Comparison of ENCODE assay signal across 8 cellular contexts in the genomic region with DNA sequence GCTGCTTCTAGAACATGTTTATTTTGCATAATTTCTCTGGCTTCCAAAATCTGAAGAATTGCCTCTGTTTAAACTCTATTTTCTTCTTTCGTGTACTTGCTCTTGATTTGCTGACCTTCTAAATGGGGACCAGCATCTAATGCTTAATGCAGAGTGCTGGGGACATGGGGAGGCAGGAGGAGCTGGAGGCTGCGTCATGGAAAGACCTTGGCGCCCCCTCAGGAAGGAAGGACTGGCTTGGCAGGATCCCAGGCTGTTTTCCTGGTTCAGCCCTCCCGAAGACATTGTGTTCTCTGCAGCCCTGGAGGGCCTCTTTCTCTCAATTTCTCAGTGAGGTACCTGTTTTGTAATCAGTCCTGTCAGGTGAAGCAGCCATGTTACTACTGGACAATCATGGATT. TPM values are rescaled to one million over a fixed set of nuclear protein-coding genes. Genes with fewer than 3 reads are reported as not detected.
A peak's percentile ranks its signal among the peaks of the same experiment; 100 is the strongest.
DNase-seq lines count a peak whose midpoint lies in the region; ATAC-seq, FAIRE-seq and TF ChIP-seq lines count a peak whose summit lies in the region.

No MANE protein-coding gene starts in this region.

- H3K36me3 ChIP-seq in left ventricle myocardium inferior, result no peaks in the 10 kb centered on the region
- no peaks in the 10 kb centered on the region for H3K36me3 ChIP-seq in small intestine (ENCODE audit: control insufficient read depth in 2 of 2, insufficient read depth in 2 of 2, low read length in 2 of 2)

- DNase-seq in HTR-8/SVneo (ENCODE audit: insufficient read length, low spot score) (peak; percentile 58), left ventricle myocardium inferior (peak; percentile 76), small intestine (no peak), GM19238 (ENCODE audit: insufficient read length, low spot score) (no peak)
- DNase-seq in activated T-cell treated with anti-CD3 and anti-CD28 coated beads, Interleukin-2, amount 50 U/mL, for 72 hours, result no peak

- no peaks in the 10 kb centered on the region for H3K27me3 Mint-ChIP-seq in activated T-cell treated with anti-CD3 and anti-CD28 coated beads, Interleukin-2, amount 50 U/mL, for 72 hours (ENCODE audit: low read depth)

- H3K4me3 Mint-ChIP-seq in activated T-cell treated with anti-CD3 and anti-CD28 coated beads, Interleukin-2, amount 50 U/mL, for 72 hours, result peak overlapping the region in 1 of 2 donors; percentile 75

- peaks cover 8% of the 10 kb centered on the region for H3K9me3 ChIP-seq in left ventricle myocardium inferior (replicated peaks)
- no peaks in the 10 kb centered on the region for H3K9me3 ChIP-seq in small intestine (ENCODE audit: control insufficient read depth, low read depth)

- H3K27ac ChIP-seq in left ventricle myocardium inferior (replicated peaks), result peak overlapping the region; percentile 88
- H3K27ac ChIP-seq in small intestine (ENCODE audit: low read depth in 1 of 2, low read length in 1 of 2), result peak overlapping the region; percentile 24 to 62

- peaks cover 75% of the 10 kb centered on the region for H3K4me1 Mint-ChIP-seq in activated T-cell treated with anti-CD3 and anti-CD28 coated beads, Interleukin-2, amount 50 U/mL, for 72 hours (ENCODE audit: low read depth)

- H3K4me1 ChIP-seq in left ventricle myocardium inferior (peaks cover 43% of the 10 kb centered on the region), small intestine (ENCODE audit: control insufficient read depth in 2 of 2, insufficient read depth in 1 of 2, low read depth in 1 of 2, low read length in 1 of 2) (no peaks in the 10 kb centered on the region)

- intact Hi-C loops in left ventricle myocardium inferior (cut with micrococcal nuclease), result no loop called here

- peak overlapping the region; percentile 93 for H3K27ac Mint-ChIP-seq in activated T-cell treated with anti-CD3 and anti-CD28 coated beads, Interleukin-2, amount 50 U/mL, for 72 hours

- H3K27me3 ChIP-seq in left ventricle myocardium inferior (ENCODE audit: low read depth) (peaks cover 12% of the 10 kb centered on the region), small intestine (ENCODE audit: control insufficient read depth in 2 of 2, insufficient read depth in 2 of 2, low read length in 2 of 2) (no peaks in the 10 kb centered on the region)

- no peak for ATAC-seq in activated T-cell treated with anti-CD3 and anti-CD28 coated beads, Interleukin-2, amount 50 U/mL, for 72 hours (replicated peaks in 1 of 2)
- ATAC-seq in GM18502 (IDR thresholded peaks at IDR 0.05; ENCODE audit: poor library complexity, unreplicated experiment) (no peak), HG03045 (IDR thresholded peaks at IDR 0.05; ENCODE audit: unreplicated experiment) (no peak), HG02763 (IDR thresholded peaks at IDR 0.05; ENCODE audit: unreplicated experiment) (no peak)

- WGBS in small intestine, 3 donors, result 20 to 61% (median 41%) methylated on average over 4 of the region's 4 CpGs

- H3K9me3 Mint-ChIP-seq in activated T-cell treated with anti-CD3 and anti-CD28 coated beads, Interleukin-2, amount 50 U/mL, for 72 hours, result no peaks in the 10 kb centered on the region

- H3K36me3 Mint-ChIP-seq in activated T-cell treated with anti-CD3 and anti-CD28 coated beads, Interleukin-2, amount 50 U/mL, for 72 hours (ENCODE audit: insufficient read depth in 2 of 2), result peaks cover 17 to 37% of the 10 kb centered on the region in 2 donors

- H3K4me3 ChIP-seq in left ventricle myocardium inferior (peak overlapping the region; percentile 26), small intestine (ENCODE audit: low read depth in 1 of 2, low read length in 2 of 2) (peak overlapping the region in 1 of 2 donors; percentile 23)

- TF ChIP-seq CTCF in left ventricle myocardium inferior (IDR thresholded peaks at IDR 0.05; ENCODE audit: borderline replicate concordance), result no peak

- FAIRE-seq in HTR-8/SVneo (lab: Jason Lieb, UNC) (peak; percentile 96), small intestine (lab: Jason Lieb, UNC) (no peak)

RNA-seq across cellular contexts. Expression of gene PRKCH, which starts 5.5 kb away (rescaled TPM):
- 100 to 1,000 TPM; 127 to 143 TPM for total RNA-seq in activated T-cell treated with anti-CD3 and anti-CD28 coated beads, Interleukin-2, amount 50 U/mL, for 72 hours
- total RNA-seq in left ventricle myocardium inferior, result 18.4 TPM
- 10 to 100 TPM; 12.1 to 17.3 (median 13.6) TPM for polyA plus RNA-seq in small intestine

RNA-seq across cellular contexts. Expression of gene TMEM30B, which starts 45.7 kb away (rescaled TPM):
- total RNA-seq in activated T-cell treated with anti-CD3 and anti-CD28 coated beads, Interleukin-2, amount 50 U/mL, for 72 hours, result 1 to 10 TPM; 2.2 to 3.4 TPM
- total RNA-seq in left ventricle myocardium inferior, result 0.22 TPM
- 10 to 100 TPM; 21.6 to 33.6 (median 27.5) TPM for polyA plus RNA-seq in small intestine

Comparison
In these comparisons a context has a peak if more than half of its experiments do, and no peak if none do; other contexts are left out.
1. DNase-seq: peak in HTR-8/SVneo (single experiment) and left ventricle myocardium inferior (single experiment); none in activated T-cell treated with anti-CD3 and anti-CD28 coated beads, Interleukin-2, amount 50 U/mL, for 72 hours (0 of 2), small intestine (single experiment) and GM19238 (single experiment).